ENCODE assay signal across 19 cellular contexts in genomic region chr19:31596751-31597150, GRCh38.
DNase-seq lines count a peak whose midpoint lies in the region; ATAC-seq and TF ChIP-seq lines count a peak whose summit lies in the region.
"Had no signal": no experiment of that assay in that cellular context is flagged by ENCODE, and none has a peak within 500 bp of the region (broad histone marks: within the 10 kb centered on the region; RNA-seq: fewer than 3 reads in every experiment).

No MANE protein-coding gene starts in this region.

- H3K9me3 Mint-ChIP-seq in endodermal cell (no peaks in the 10 kb centered on the region), osteocyte (ENCODE audit: unreplicated experiment) (peaks cover 3% of the 10 kb centered on the region)
- H3K9me3 Mint-ChIP-seq: CD8-positive, alpha-beta T cell had no signal

- no peaks in the 10 kb centered on the region for H3K36me3 ChIP-seq in right atrium auricular region
- no peaks in the 10 kb centered on the region for H3K36me3 ChIP-seq in left ventricle myocardium inferior
- H3K36me3 ChIP-seq in endodermal cell (ENCODE audit: control insufficient read depth, insufficient read depth, low read length), result no peaks in the 10 kb centered on the region
- H3K36me3 ChIP-seq: BLaER1 had no signal

- WGBS in endodermal cell (ENCODE audit: insufficient coverage in 1 of 2, insufficient read length in 1 of 2), 2 experiments, result 96 to 97% methylated on average over 5 to 8 of the region's 8 CpGs

- no peaks in the 10 kb centered on the region for H3K27me3 ChIP-seq in right atrium auricular region
- H3K27me3 ChIP-seq in left ventricle myocardium inferior (ENCODE audit: low read depth), result peaks cover 47% of the 10 kb centered on the region
- H3K27me3 ChIP-seq in endodermal cell (ENCODE audit: control insufficient read depth, insufficient read depth, low read length, poor library complexity, severe bottlenecking), result no peaks in the 10 kb centered on the region
- H3K27me3 ChIP-seq: BLaER1 had no signal

- H3K4me3 Mint-ChIP-seq in endodermal cell (no peak overlapping the region), osteocyte (ENCODE audit: unreplicated experiment) (no peak overlapping the region)
- H3K4me3 Mint-ChIP-seq: B cell; CD4-positive, CD25-positive, alpha-beta regulatory T cell; CD8-positive, alpha-beta T cell had no signal

- no peak overlapping the region for H3K27ac ChIP-seq in right atrium auricular region
- no peak overlapping the region for H3K27ac ChIP-seq in left ventricle myocardium inferior (replicated peaks)
- no peak overlapping the region for H3K27ac ChIP-seq in endodermal cell (ENCODE audit: low read depth, low read length)
- H3K27ac ChIP-seq: 22Rv1, BLaER1, C4-2B, GM23248 had no signal

- H3K36me3 Mint-ChIP-seq in endodermal cell (ENCODE audit: low read depth) (no peaks in the 10 kb centered on the region), osteocyte (ENCODE audit: unreplicated experiment) (no peaks in the 10 kb centered on the region)
- H3K36me3 Mint-ChIP-seq: CD4-positive, CD25-positive, alpha-beta regulatory T cell; CD8-positive, alpha-beta T cell had no signal

- intact Hi-C loops in left ventricle myocardium inferior (cut with micrococcal nuclease), result no loop called here

- H3K27me3 Mint-ChIP-seq in endodermal cell (ENCODE audit: insufficient read depth) (peaks cover 3% of the 10 kb centered on the region), osteocyte (ENCODE audit: unreplicated experiment) (no peaks in the 10 kb centered on the region)
- H3K27me3 Mint-ChIP-seq: B cell; CD4-positive, CD25-positive, alpha-beta regulatory T cell had no signal

- H3K9ac ChIP-seq in endodermal cell (ENCODE audit: extremely low read depth, low read length, poor library complexity, severe bottlenecking), result no peak overlapping the region
- H3K9ac ChIP-seq: BLaER1, GM23248 had no signal

- no peak for ATAC-seq in HG02678 (IDR thresholded peaks at IDR 0.05; ENCODE audit: unreplicated experiment)
- ATAC-seq in GM21825 (IDR thresholded peaks at IDR 0.05; ENCODE audit: unreplicated experiment), result no peak
- ATAC-seq: CD8-positive, alpha-beta T cell; HCT116 had no signal

- H3K4me3 ChIP-seq in right atrium auricular region (no peak overlapping the region), left ventricle myocardium inferior (no peak overlapping the region), endodermal cell (ENCODE audit: low read length) (no peak overlapping the region)
- H3K4me3 ChIP-seq: BLaER1, GM23248 had no signal

- H3K4me1 ChIP-seq in right atrium auricular region (no peaks in the 10 kb centered on the region), left ventricle myocardium inferior (no peaks in the 10 kb centered on the region), endodermal cell (ENCODE audit: control insufficient read depth, insufficient read depth, low read length) (no peaks in the 10 kb centered on the region)
- H3K4me1 ChIP-seq: Caco-2 had no signal

- DNase-seq in right atrium auricular region (ENCODE audit: low spot score), result peak; percentile 47
- DNase-seq in left ventricle myocardium inferior, result no peak
- peak; percentile 25 for DNase-seq in endodermal cell
- peak; percentile 53 for DNase-seq in osteocyte (ENCODE audit: extremely low spot score, unreplicated experiment)
- DNase-seq in NCI-H2227 (lab: John Stamatoyannopoulos, UW; ENCODE audit: unreplicated experiment), result no peak
- DNase-seq: Caco-2; CD4-positive, CD25-positive, alpha-beta regulatory T cell; CD8-positive, alpha-beta T cell; DMS153; DND-41; GM23248; H7 had no signal

- no peak for TF ChIP-seq CTCF in right atrium auricular region (IDR thresholded peaks at IDR 0.05)
- TF ChIP-seq CTCF in left ventricle myocardium inferior (IDR thresholded peaks at IDR 0.05; ENCODE audit: borderline replicate concordance), result no peak
- TF ChIP-seq CTCF in endodermal cell (conservative IDR thresholded peaks at IDR 0.05), result no peak
- no peak for TF ChIP-seq CTCF in osteocyte (IDR thresholded peaks at IDR 0.05)

- no peaks in the 10 kb centered on the region for H3K4me1 Mint-ChIP-seq in endodermal cell
- no peaks in the 10 kb centered on the region for H3K4me1 Mint-ChIP-seq in osteocyte (ENCODE audit: unreplicated experiment)
- H3K4me1 Mint-ChIP-seq: B cell; CD4-positive, CD25-positive, alpha-beta regulatory T cell had no signal

- H3K9me3 ChIP-seq in right atrium auricular region, result no peaks in the 10 kb centered on the region
- no peaks in the 10 kb centered on the region for H3K9me3 ChIP-seq in left ventricle myocardium inferior (replicated peaks)
- H3K9me3 ChIP-seq in endodermal cell (ENCODE audit: control insufficient read depth, low read length), result no peaks in the 10 kb centered on the region
- H3K9me3 ChIP-seq: BLaER1, Caco-2 had no signal

- H3K27ac Mint-ChIP-seq in endodermal cell (no peak overlapping the region), osteocyte (ENCODE audit: unreplicated experiment) (no peak overlapping the region)
- H3K27ac Mint-ChIP-seq: B cell; CD8-positive, alpha-beta T cell had no signal

Comparison
In these comparisons a context has a peak if more than half of its experiments do, and no peak if none do; other contexts are left out.
1. DNase-seq: peak in right atrium auricular region (single experiment), endodermal cell (single experiment) and osteocyte (single experiment); none in left ventricle myocardium inferior (single experiment) and NCI-H2227 (single experiment).